Comparison of ENCODE assay signal across 18 cellular contexts in the genomic region with DNA sequence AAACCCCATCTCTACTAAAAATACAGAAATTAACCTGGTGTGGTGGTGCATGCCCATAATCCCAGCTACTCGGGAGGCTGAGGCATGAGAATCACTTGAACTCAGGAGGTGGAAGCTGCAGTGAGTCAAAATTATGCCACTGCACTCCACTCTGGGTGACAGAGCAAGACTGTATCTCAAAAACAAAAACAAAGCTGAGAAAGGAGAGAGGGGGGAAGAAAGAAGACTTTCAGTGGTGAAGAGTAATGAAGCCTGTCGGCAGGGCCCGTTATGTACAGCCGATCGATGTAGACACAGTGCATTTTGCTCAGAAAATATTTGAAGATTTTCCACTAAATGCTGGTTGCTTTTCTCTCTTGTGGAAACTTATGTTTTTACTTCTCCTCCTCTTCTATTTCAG. TPM values are rescaled to one million over a fixed set of nuclear protein-coding genes. Genes with fewer than 3 reads are reported as not detected.
DNase-seq lines count a peak whose midpoint lies in the region; ATAC-seq and TF ChIP-seq lines count a peak whose summit lies in the region.
"Had no signal": no experiment of that assay in that cellular context is flagged by ENCODE, and none has a peak within 500 bp of the region (broad histone marks: within the 10 kb centered on the region; RNA-seq: fewer than 3 reads in every experiment).

No MANE protein-coding gene starts in this region.

- H3K9me3 ChIP-seq in right atrium auricular region: no peaks in the 10 kb centered on the region
- H3K9me3 ChIP-seq: BE2C, colonic mucosa, esophagus muscularis mucosa had no signal

- DNase-seq in RWPE1 (ENCODE audit: low spot score) (no peak), NCI-H2107 (lab: John Stamatoyannopoulos, UW) (no peak), right atrium auricular region (ENCODE audit: low spot score) (no peak), DMS53 treated with DMSO at 0.1 percent for 48 hours (lab: John Stamatoyannopoulos, UW; ENCODE audit: unreplicated experiment) (no peak)
- DNase-seq in stimulated activated CD4-positive, alpha-beta T cell treated with anti-CD3 and anti-CD28 coated beads, Interleukin-2, amount 100 ng/mL, for 48 hours: no peak
- DNase-seq: anterior cingulate cortex, BE2C, colonic mucosa, hypothalamus, NCI-H2029, nephron progenitor cell, right cardiac atrium had no signal

- ATAC-seq in GM18511 (IDR thresholded peaks at IDR 0.05; ENCODE audit: unreplicated experiment) (peak; percentile 90), GM21381 (IDR thresholded peaks at IDR 0.05; ENCODE audit: unreplicated experiment) (peak; percentile 75), HG02884 (IDR thresholded peaks at IDR 0.05; ENCODE audit: unreplicated experiment) (peak; percentile 64)
- ATAC-seq: HCT116, right cardiac atrium, Right ventricle myocardium inferior had no signal

- TF ChIP-seq CTCF in RWPE1 (conservative IDR thresholded peaks at IDR 0.05; ENCODE audit: low read depth) (no peak), right atrium auricular region (IDR thresholded peaks at IDR 0.05) (no peak)

- H3K27me3 ChIP-seq in right atrium auricular region: no peaks in the 10 kb centered on the region
- H3K27me3 ChIP-seq: BE2C, colonic mucosa, esophagus muscularis mucosa had no signal

- peak overlapping the region; percentile 11; the same call in 1 of the 2 replicates for H3K27ac ChIP-seq in RWPE1
- H3K27ac ChIP-seq in right atrium auricular region: no peak overlapping the region
- H3K27ac ChIP-seq: colonic mucosa, esophagus muscularis mucosa had no signal

- CTCF ChIA-PET in RWPE1 (lab: Yijun Ruan, JAX): interaction anchor here (0.6 kb wide), 1 partner anchor 118 kb away, joined by 3 read pairs; no protein-coding TSS in a partner anchor

- no peaks in the 10 kb centered on the region for H3K36me3 ChIP-seq in right atrium auricular region
- H3K36me3 ChIP-seq: BE2C, colonic mucosa, esophagus muscularis mucosa had no signal

- H3K4me1 ChIP-seq in right atrium auricular region: peaks cover 0 to 49% of the 10 kb centered on the region in 2 donors
- H3K4me1 ChIP-seq: colonic mucosa had no signal

- POLR2A ChIA-PET in RWPE1 (lab: Yijun Ruan, JAX; ENCODE audit: low non-redundant PET): no interaction called here

- H3K4me3 ChIP-seq in right atrium auricular region: no peak overlapping the region
- H3K4me3 ChIP-seq: colonic mucosa, esophagus muscularis mucosa had no signal

RNA-seq across cellular contexts. Expression of a gene that starts 13.8 kb away (rescaled TPM):
- total RNA-seq in right atrium auricular region: 10 to 100 TPM; 20.2 to 21.8 TPM
